Comparison of ENCODE assay signal across 22 cellular contexts in genomic region chr10:88968316-88968882, GRCh38. TPM values are rescaled to one million over a fixed set of nuclear protein-coding genes. Genes with fewer than 3 reads are reported as not detected.
DNase-seq lines count a peak whose midpoint lies in the region; ATAC-seq and TF ChIP-seq lines count a peak whose summit lies in the region.
"Had no signal": no experiment of that assay in that cellular context is flagged by ENCODE, and none has a peak within 500 bp of the region (broad histone marks: within the 10 kb centered on the region; RNA-seq: fewer than 3 reads in every experiment).

No MANE protein-coding gene starts in this region.

- no peak overlapping the region for H2BK120ac ChIP-seq in trophoblast cell (ENCODE audit: insufficient read depth, low read length, poor library complexity)

- H3K9me2 ChIP-seq in GM23248 (ENCODE audit: insufficient read depth): no peaks in the 10 kb centered on the region

- H3K4me1 ChIP-seq in GM23248 (ENCODE audit: insufficient read depth) (peaks cover 42% of the 10 kb centered on the region), esophagus squamous epithelium (peaks cover 0 to 32% (median 3%) of the 10 kb centered on the region in 3 donors), trophoblast cell (ENCODE audit: control insufficient read depth in 1 of 2, insufficient read depth in 2 of 2, low read length in 2 of 2) (peaks cover 7 to 17% of the 10 kb centered on the region in 2 experiments), transverse colon (peaks cover 0 to 25% (median 7%) of the 10 kb centered on the region in 4 donors)
- H3K4me1 ChIP-seq: prostate gland had no signal

- no peak overlapping the region for H3K18ac ChIP-seq in trophoblast cell (ENCODE audit: low read length)

- peak overlapping the region; percentile 2; the same call in 1 of the 2 replicates for H3K9ac ChIP-seq in GM23248
- no peak overlapping the region for H3K9ac ChIP-seq in trophoblast cell (ENCODE audit: low read length)

- H4K91ac ChIP-seq in trophoblast cell (ENCODE audit: low read depth, low read length): no peak overlapping the region

- no peak overlapping the region for H2BK5ac ChIP-seq in trophoblast cell (ENCODE audit: low read depth, low read length, poor library complexity)

- 12 to 15% methylated on average over 3 of the region's 3 CpGs for WGBS in GM23248 (ENCODE audit: low coverage in 1 of 2, low lambda C conversion rate in 2 of 2, missing lambda C conversion rate in 2 of 2), 2 experiments
- 71 to 79% methylated on average over 2 to 3 of the region's 3 CpGs for WGBS in esophagus squamous epithelium, 2 donors
- no CpG with 5 or more reads among the region's 3 CpGs for WGBS in trophoblast cell (ENCODE audit: extremely low coverage, insufficient coverage, insufficient read length)
- 46 to 92% methylated on average over 2 to 3 of the region's 3 CpGs for WGBS in transverse colon (ENCODE audit: low coverage in 1 of 2), 2 donors

- no peaks in the 10 kb centered on the region for H3K9me3 ChIP-seq in GM23248 (ENCODE audit: low read depth)
- no peaks in the 10 kb centered on the region for H3K9me3 ChIP-seq in esophagus squamous epithelium
- no peaks in the 10 kb centered on the region for H3K9me3 ChIP-seq in trophoblast cell (ENCODE audit: insufficient read depth, low read depth, low read length)
- H3K9me3 ChIP-seq in transverse colon: no peaks in the 10 kb centered on the region
- H3K9me3 ChIP-seq: prostate gland, upper lobe of right lung had no signal

- no peak overlapping the region for H3K4me3 ChIP-seq in GM23248
- no peak overlapping the region for H3K4me3 ChIP-seq in esophagus squamous epithelium
- no peak overlapping the region for H3K4me3 ChIP-seq in trophoblast cell (ENCODE audit: low read depth, low read length)
- no peak overlapping the region for H3K4me3 ChIP-seq in transverse colon
- H3K4me3 ChIP-seq: prostate gland, upper lobe of right lung had no signal

- H3K79me1 ChIP-seq in trophoblast cell (ENCODE audit: low read length): peaks cover 9% of the 10 kb centered on the region

- TF ChIP-seq CTCF in esophagus squamous epithelium (IDR thresholded peaks at IDR 0.05) (no peak), transverse colon (IDR thresholded peaks at IDR 0.05) (no peak)

- no peak overlapping the region for H4K12ac ChIP-seq in trophoblast cell (ENCODE audit: low read depth, low read length)

- H4K20me1 ChIP-seq in GM23248 (ENCODE audit: insufficient read depth): no peaks in the 10 kb centered on the region

- H3K79me2 ChIP-seq in GM23248 (ENCODE audit: insufficient read depth): peaks cover 48% of the 10 kb centered on the region
- H3K79me2 ChIP-seq in trophoblast cell (ENCODE audit: control insufficient read depth, insufficient read depth, low read length, poor library complexity): no peaks in the 10 kb centered on the region

- H3K36me3 ChIP-seq in GM23248 (ENCODE audit: low read depth): no peaks in the 10 kb centered on the region
- H3K36me3 ChIP-seq in esophagus squamous epithelium: no peaks in the 10 kb centered on the region
- H3K36me3 ChIP-seq in trophoblast cell (ENCODE audit: control insufficient read depth in 1 of 2, insufficient read depth in 2 of 2, low read length in 2 of 2): no peaks in the 10 kb centered on the region
- no peaks in the 10 kb centered on the region for H3K36me3 ChIP-seq in transverse colon
- H3K36me3 ChIP-seq: prostate gland, upper lobe of right lung, WERI-Rb-1 had no signal

- H3K27me3 ChIP-seq in GM23248 (replicated peaks; ENCODE audit: insufficient read depth) (no peaks in the 10 kb centered on the region), esophagus squamous epithelium (no peaks in the 10 kb centered on the region), trophoblast cell (ENCODE audit: insufficient read depth, low read length) (no peaks in the 10 kb centered on the region), transverse colon (no peaks in the 10 kb centered on the region)
- H3K27me3 ChIP-seq: upper lobe of right lung had no signal

- H3K4me2 ChIP-seq in GM23248 (ENCODE audit: unreplicated experiment) (peak overlapping the region; percentile 24), trophoblast cell (ENCODE audit: low read length) (no peak overlapping the region)

- intact Hi-C loops in esophagus squamous epithelium (cut with DNase I) (no loop called here), transverse colon (cut with DNase I; ENCODE audit: low total_unique reads) (no loop called here)

- H3K4ac ChIP-seq in trophoblast cell (ENCODE audit: low read depth, low read length): no peak overlapping the region

- no peak overlapping the region for H2AK5ac ChIP-seq in trophoblast cell (ENCODE audit: low read length)

- in situ Hi-C loops in GM23248 (cut with MboI) (no loop called here), transverse colon (cut with MboI; ENCODE audit: low pct_ligation_motif_present in 1 of 4, low pct_unique_long_range_greater_than_20kb in 1 of 4, low sequenced_read_pairs in 3 of 4) (no loop called here)

- H3F3A ChIP-seq in GM23248 (ENCODE audit: insufficient read depth): peaks cover 19% of the 10 kb centered on the region; the same call in 1 of the 2 replicates

- no peak overlapping the region for H3K23ac ChIP-seq in trophoblast cell (ENCODE audit: low read length)

- H4K8ac ChIP-seq in trophoblast cell (ENCODE audit: low read depth, low read length): no peak overlapping the region

- no peak overlapping the region for H3K14ac ChIP-seq in trophoblast cell (ENCODE audit: low read length)

- TF ChIP-seq POLR2A in esophagus squamous epithelium (IDR thresholded peaks at IDR 0.05) (no peak), transverse colon (IDR thresholded peaks at IDR 0.05) (no peak)

- H3K27ac ChIP-seq in GM23248 (peak overlapping the region; percentile 39), esophagus squamous epithelium (peak overlapping the region; percentile 16 to 53 (median 27)), trophoblast cell (ENCODE audit: low read depth, low read length) (no peak overlapping the region), transverse colon (peak overlapping the region in 3 of 4 donors; percentile 12 to 23 (median 22))
- H3K27ac ChIP-seq: prostate gland, upper lobe of right lung, WERI-Rb-1 had no signal

- H2AFZ ChIP-seq in GM23248: 0 out of 2 replicates have a peak overlapping the region, but pooled peaks have one; percentile 24
- no peak overlapping the region for H2AFZ ChIP-seq in trophoblast cell (ENCODE audit: insufficient read depth, low read length, poor library complexity)

- no peak for TF ChIP-seq EP300 in transverse colon (IDR thresholded peaks at IDR 0.05; ENCODE audit: low read depth)

- H2BK12ac ChIP-seq in trophoblast cell (ENCODE audit: low read length): peak overlapping the region; percentile 40

- ATAC-seq in GM21447 (IDR thresholded peaks at IDR 0.05; ENCODE audit: unreplicated experiment): no peak
- ATAC-seq: activated T-cell treated with anti-CD3 and anti-CD28 coated beads, Interleukin-2, amount 50 U/mL, for 4 hours; effector memory CD8-positive, alpha-beta T cell; upper lobe of right lung had no signal

- peak; percentile 53 for DNase-seq in GM23248
- DNase-seq in esophagus squamous epithelium (lab: John Stamatoyannopoulos, UW): no peak
- DNase-seq in trophoblast cell: no peak
- no peak for DNase-seq in transverse colon
- DNase-seq in NCI-H1694 (lab: John Stamatoyannopoulos, UW): no peak
- no peak for DNase-seq in HUDEP-2 (lab: John Stamatoyannopoulos, UW; ENCODE audit: unreplicated experiment in 76 of 76)
- no peak for DNase-seq in SW 1271 (lab: John Stamatoyannopoulos, UW)
- DNase-seq: activated CD4-positive, alpha-beta T cell treated with anti-CD3 and anti-CD28 coated beads for 48 hours; activated T-cell treated with anti-CD3 and anti-CD28 coated beads, Interleukin-2, amount 50 U/mL, for 4 hours; CD4-positive, CD25-positive, alpha-beta regulatory T cell; effector memory CD8-positive, alpha-beta T cell; erythroblast; NCI-H1105; NCI-H2029; NCI-H526 treated with DMSO at 0.1 percent for 48 hours; SIG-M5; stimulated activated CD8-positive, alpha-beta memory T cell treated with anti-CD3 and anti-CD28 coated beads, Interleukin-4, amount 100 ng/mL, for 48 hours; T1000; upper lobe of right lung; WERI-Rb-1 had no signal

RNA-seq across cellular contexts. Expression of gene ACTA2, which starts 15.8 kb away (rescaled TPM):
- 161 and 164 TPM in 2 replicates for total RNA-seq in GM23248 (2014; rRNA removed; shearing (Covaris generic))
- 249 and 262 TPM in 2 replicates for polyA plus RNA-seq in GM23248 (2016; fragmentation: Nextera tagmentation; extraction: Ambion mirVana)
- total RNA-seq in esophagus squamous epithelium (1,000 to 10,000 TPM in 1 of 4 donors, 100 to 1,000 TPM in 2, 10 to 100 TPM in 1; 64.6 to 1,343 (median 285) TPM), transverse colon (1,000 to 10,000 TPM in 1 of 4 donors, 100 to 1,000 TPM in 3; 403 to 1,827 (median 457) TPM)
- polyA plus RNA-seq in trophoblast cell (2013): 257 and 258 TPM in 2 replicates

RNA-seq across cellular contexts. Expression of gene FAS, which starts 22.2 kb away (rescaled TPM):
- total RNA-seq in GM23248 (2014; rRNA removed; shearing (Covaris generic)): 69.0 and 77.8 TPM in 2 replicates
- 54.5 and 55.4 TPM in 2 replicates for polyA plus RNA-seq in GM23248 (2016; fragmentation: Nextera tagmentation; extraction: Ambion mirVana)
- total RNA-seq in esophagus squamous epithelium (10 to 100 TPM; 14.9 to 33.6 (median 19.4) TPM), transverse colon (10 to 100 TPM in 3 of 4 donors, 1 to 10 TPM in 1; 9.0 to 58.5 (median 53.6) TPM)
- 2.8 and 3.2 TPM in 2 replicates for polyA plus RNA-seq in trophoblast cell (2013)
